33 cellular contexts compared by ENCODE assay signal in genomic region chr15:38809621-38810020, GRCh38.
"Had no signal": no experiment of that assay in that cellular context is flagged by ENCODE, and none has a peak within 500 bp of the region (broad histone marks: within the 10 kb centered on the region; RNA-seq: fewer than 3 reads in every experiment).

No MANE protein-coding gene starts in this region.

- ATAC-seq: activated CD4-positive, CD25-positive, alpha-beta regulatory T cell treated with anti-CD3 and anti-CD28 coated beads, Interleukin-2, amount 50 U/mL, for 24 hours; heart left ventricle; left lung; lower lobe of right lung; natural killer cell treated with Interleukin-12 subunit alpha and Interleukin-12 subunit beta and Interleukin-15 and Interleukin-18, amount 100 ng/mL, for 72 hours; right cardiac atrium; T-helper 17 cell; upper lobe of right lung had no signal

- H3K36me3 ChIP-seq: adrenal gland, breast epithelium, esophagus squamous epithelium, heart left ventricle, left lung, lower lobe of right lung, spleen, suprapubic skin, tibial artery, upper lobe of right lung, WERI-Rb-1 had no signal

- DNase-seq: activated CD4-positive, alpha-beta T cell treated with anti-CD3 and anti-CD28 coated beads for 48 hours; activated CD4-positive, alpha-beta T cell treated with anti-CD3 and anti-CD28 coated beads, Interleukin-2, amount 50 U/mL, for 48 hours; activated CD8-positive, alpha-beta memory T cell treated with anti-CD3 and anti-CD28 coated beads for 24 hours; activated CD8-positive, alpha-beta memory T cell treated with anti-CD3 and anti-CD28 coated beads, Interleukin-2, amount 50 U/mL, for 4 hours; activated effector memory CD4-positive, alpha-beta T cell treated with anti-CD3 and anti-CD28 coated beads, Interleukin-2, amount 50 U/mL, for 16 hours; activated naive CD4-positive, alpha-beta T cell treated with anti-CD3 and anti-CD28 coated beads for 36 hours; activated naive CD8-positive, alpha-beta T cell treated with anti-CD3 and anti-CD28 coated beads for 36 hours; activated T-cell treated with anti-CD3 and anti-CD28 coated beads, Interleukin-2, amount 50 U/mL, for 1 hour; adrenal gland; aorta; central memory CD4-positive, alpha-beta T cell; dermis blood vessel endothelial cell; effector CD4-positive, alpha-beta T cell; esophagus squamous epithelium; heart left ventricle; hypothalamus; kidney glomerular epithelial cell; left lung; lower lobe of right lung; mesenchymal stem cell; posterior cingulate gyrus; right cardiac atrium; spleen; stimulated activated naive CD4-positive, alpha-beta T cell; T-helper 17 cell; T1000; tibial artery; upper lobe of right lung; WERI-Rb-1 had no signal

- H3K4me3 ChIP-seq: adrenal gland, breast epithelium, esophagus squamous epithelium, heart left ventricle, left lung, lower lobe of right lung, spleen, suprapubic skin, tibial artery, upper lobe of right lung had no signal

- H3K27me3 ChIP-seq: adrenal gland, breast epithelium, esophagus squamous epithelium, heart left ventricle, left lung, suprapubic skin, tibial artery, upper lobe of right lung had no signal

- H3K9me3 ChIP-seq: adrenal gland, breast epithelium, esophagus squamous epithelium, heart left ventricle, left lung, lower lobe of right lung, spleen, suprapubic skin, tibial artery, upper lobe of right lung had no signal

- H3K27ac ChIP-seq: adrenal gland, breast epithelium, esophagus squamous epithelium, heart left ventricle, left lung, lower lobe of right lung, spleen, suprapubic skin, tibial artery, upper lobe of right lung, WERI-Rb-1 had no signal

- H3K4me1 ChIP-seq: adrenal gland, breast epithelium, esophagus squamous epithelium, left lung, lower lobe of right lung, spleen, suprapubic skin, tibial artery, upper lobe of right lung had no signal
